Comparison of ENCODE assay signal across 16 cellular contexts in the genomic region with DNA sequence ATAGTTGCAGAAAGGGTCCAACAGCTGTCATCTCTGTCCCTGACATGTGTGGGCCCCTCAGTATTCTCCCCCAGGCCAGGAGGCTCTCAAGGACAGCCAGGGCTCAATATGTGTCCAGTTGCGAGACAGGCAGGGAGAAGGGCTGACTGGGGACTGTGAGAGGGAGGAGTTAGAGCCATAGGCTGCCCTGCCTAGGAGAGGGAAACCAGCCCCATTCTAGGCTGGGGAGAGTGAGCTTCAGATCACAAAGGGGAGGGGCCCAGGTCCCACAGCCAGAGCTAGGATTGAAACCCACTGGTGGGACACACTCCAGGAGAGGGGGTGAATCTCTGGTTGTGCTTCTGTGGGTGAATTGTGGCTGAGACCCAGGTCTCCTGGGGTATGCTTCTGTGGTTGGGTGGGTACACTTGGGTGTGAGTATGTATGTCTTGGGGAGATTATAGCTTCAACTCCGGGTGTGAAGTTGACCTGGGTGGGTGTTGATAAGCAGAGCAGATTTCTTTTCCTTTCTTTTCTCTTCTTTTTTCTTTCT. TPM values are rescaled to one million over a fixed set of nuclear protein-coding genes. Genes with fewer than 3 reads are reported as not detected.
DNase-seq lines count a peak whose midpoint lies in the region; ATAC-seq and TF ChIP-seq lines count a peak whose summit lies in the region.
"Had no signal": no experiment of that assay in that cellular context is flagged by ENCODE, and none has a peak within 500 bp of the region (broad histone marks: within the 10 kb centered on the region; RNA-seq: fewer than 3 reads in every experiment).

No MANE protein-coding gene starts in this region.

- CTCF ChIA-PET in activated naive CD4-positive, alpha-beta T cell treated with anti-CD3 and anti-CD28 coated beads for 36 hours (lab: Charles Lee), result interaction anchor here (0.9 to 1.9 kb wide), 5 partner anchors 9 to 93 kb away, joined by 3 to 10 read pairs (median 5); a partner anchor contains a TSS

- no peaks in the 10 kb centered on the region for H3K27me3 Mint-ChIP-seq in activated naive CD4-positive, alpha-beta T cell treated with anti-CD3 and anti-CD28 coated beads for 36 hours (ENCODE audit: low read depth)
- H3K27me3 Mint-ChIP-seq in T-helper 17 cell (no peaks in the 10 kb centered on the region), endothelial cell (ENCODE audit: unreplicated experiment) (peaks cover 12% of the 10 kb centered on the region)

- H3K36me3 Mint-ChIP-seq in activated naive CD4-positive, alpha-beta T cell treated with anti-CD3 and anti-CD28 coated beads for 36 hours (ENCODE audit: low read depth), result peaks cover 7% of the 10 kb centered on the region
- H3K36me3 Mint-ChIP-seq in T-helper 17 cell (ENCODE audit: low read depth), result no peaks in the 10 kb centered on the region
- H3K36me3 Mint-ChIP-seq in endothelial cell (ENCODE audit: low read depth, unreplicated experiment), result no peaks in the 10 kb centered on the region

- TF ChIP-seq CTCF in endothelial cell (IDR thresholded peaks at IDR 0.05; ENCODE audit: unreplicated experiment), result no peak

- no peaks in the 10 kb centered on the region for H3K9me3 ChIP-seq in T-helper 17 cell (ENCODE audit: control insufficient read depth, low read length, poor library complexity, severe bottlenecking)
- H3K9me3 ChIP-seq: left ventricle myocardium inferior had no signal

- intact Hi-C loops in activated naive CD4-positive, alpha-beta T cell treated with anti-CD3 and anti-CD28 coated beads for 36 hours (cut with micrococcal nuclease), result no loop called here

- peak overlapping the region; percentile 100 for H3K27ac ChIP-seq in substantia nigra (ENCODE audit: low read depth, low read length, poor library complexity, severe bottlenecking)
- H3K27ac ChIP-seq: brain microvascular endothelial cell, left ventricle myocardium inferior had no signal

- no peak for ATAC-seq in T-helper 17 cell
- no peak for ATAC-seq in HG02571 (IDR thresholded peaks at IDR 0.05; ENCODE audit: unreplicated experiment)
- ATAC-seq: Panc1 had no signal

- no peak overlapping the region for H3K4me3 Mint-ChIP-seq in activated naive CD4-positive, alpha-beta T cell treated with anti-CD3 and anti-CD28 coated beads for 36 hours
- H3K4me3 Mint-ChIP-seq in T-helper 17 cell (no peak overlapping the region), endothelial cell (ENCODE audit: unreplicated experiment) (peak overlapping the region; percentile 14)

- peaks cover 75% of the 10 kb centered on the region for H3K4me1 Mint-ChIP-seq in activated naive CD4-positive, alpha-beta T cell treated with anti-CD3 and anti-CD28 coated beads for 36 hours (ENCODE audit: low read depth)
- H3K4me1 Mint-ChIP-seq in T-helper 17 cell (peaks cover 68% of the 10 kb centered on the region), endothelial cell (ENCODE audit: unreplicated experiment) (peaks cover 11% of the 10 kb centered on the region)

- no peaks in the 10 kb centered on the region for H3K9me3 Mint-ChIP-seq in activated naive CD4-positive, alpha-beta T cell treated with anti-CD3 and anti-CD28 coated beads for 36 hours
- no peaks in the 10 kb centered on the region for H3K9me3 Mint-ChIP-seq in endothelial cell (ENCODE audit: unreplicated experiment)

- H3K27ac Mint-ChIP-seq in activated naive CD4-positive, alpha-beta T cell treated with anti-CD3 and anti-CD28 coated beads for 36 hours, result peak overlapping the region; percentile 11
- H3K27ac Mint-ChIP-seq in T-helper 17 cell (peak overlapping the region; percentile 94), endothelial cell (ENCODE audit: unreplicated experiment) (no peak overlapping the region)

- no peak for DNase-seq in activated naive CD4-positive, alpha-beta T cell treated with anti-CD3 and anti-CD28 coated beads for 36 hours
- DNase-seq in activated naive CD4-positive, alpha-beta T cell (lab: John Stamatoyannopoulos, UW), result no peak
- DNase-seq in T-helper 17 cell, result no peak
- no peak for DNase-seq in endothelial cell (ENCODE audit: low spot score)
- DNase-seq in substantia nigra (lab: John Stamatoyannopoulos, UW), result peak in 3 of 49 donors; percentile 10 to 49 (median 13)
- DNase-seq in kidney glomerular epithelial cell (lab: John Stamatoyannopoulos, UW), result no peak
- DNase-seq in OCI-M2 (lab: John Stamatoyannopoulos, UW; ENCODE audit: unreplicated experiment), result no peak
- DNase-seq: activated CD4-positive, alpha-beta T cell treated with anti-CD3 and anti-CD28 coated beads for 48 hours; brain microvascular endothelial cell; effector CD8-positive, alpha-beta T cell; left ventricle myocardium inferior; NCI-H2029 treated with DMSO at 0.1 percent for 48 hours had no signal

RNA-seq across cellular contexts. Expression of a gene that starts 2.1 kb away (rescaled TPM):
- total RNA-seq in activated naive CD4-positive, alpha-beta T cell treated with anti-CD3 and anti-CD28 coated beads for 36 hours, result 1 to 10 TPM in 1 of 2 experiments, under 1 TPM in 1; 0.91 to 2.0 TPM
- total RNA-seq in T-helper 17 cell, result 1 to 10 TPM; 4.5 to 7.5 TPM
- total RNA-seq in endothelial cell (ENCODE audit: unreplicated experiment), result not detected

RNA-seq across cellular contexts. Expression of a gene that starts 9.4 kb away (rescaled TPM):
- total RNA-seq in activated naive CD4-positive, alpha-beta T cell treated with anti-CD3 and anti-CD28 coated beads for 36 hours, result 10 to 100 TPM; 73.7 to 81.4 TPM
- total RNA-seq in T-helper 17 cell (100 to 1,000 TPM; 251 to 262 TPM), endothelial cell (ENCODE audit: unreplicated experiment) (13.2 TPM)
- total RNA-seq: myocyte, renal cortical epithelial cell had no signal

RNA-seq across cellular contexts. Expression of a gene that starts 11.7 kb away (rescaled TPM):
- total RNA-seq in activated naive CD4-positive, alpha-beta T cell treated with anti-CD3 and anti-CD28 coated beads for 36 hours, result 100 to 1,000 TPM; 202 to 204 TPM
- total RNA-seq in T-helper 17 cell (100 to 1,000 TPM; 133 to 146 TPM), endothelial cell (ENCODE audit: unreplicated experiment) (249 TPM)

RNA-seq across cellular contexts. Expression of a gene that starts 15.0 kb away (rescaled TPM):
- total RNA-seq in activated naive CD4-positive, alpha-beta T cell treated with anti-CD3 and anti-CD28 coated beads for 36 hours, result 10 to 100 TPM; 50.7 to 51.2 TPM
- total RNA-seq in T-helper 17 cell (10 to 100 TPM; 47.8 to 62.7 TPM), endothelial cell (ENCODE audit: unreplicated experiment) (44.2 TPM)

RNA-seq across cellular contexts. Expression of a gene that starts 21.5 kb away (rescaled TPM):
- 10 to 100 TPM; 29.5 to 30.7 TPM for total RNA-seq in activated naive CD4-positive, alpha-beta T cell treated with anti-CD3 and anti-CD28 coated beads for 36 hours
- 10 to 100 TPM; 21.5 to 40.5 TPM for total RNA-seq in T-helper 17 cell
- total RNA-seq in endothelial cell (ENCODE audit: unreplicated experiment), result 18.4 TPM
